ENCODE assay signal across 8 cellular contexts in the genomic region with DNA sequence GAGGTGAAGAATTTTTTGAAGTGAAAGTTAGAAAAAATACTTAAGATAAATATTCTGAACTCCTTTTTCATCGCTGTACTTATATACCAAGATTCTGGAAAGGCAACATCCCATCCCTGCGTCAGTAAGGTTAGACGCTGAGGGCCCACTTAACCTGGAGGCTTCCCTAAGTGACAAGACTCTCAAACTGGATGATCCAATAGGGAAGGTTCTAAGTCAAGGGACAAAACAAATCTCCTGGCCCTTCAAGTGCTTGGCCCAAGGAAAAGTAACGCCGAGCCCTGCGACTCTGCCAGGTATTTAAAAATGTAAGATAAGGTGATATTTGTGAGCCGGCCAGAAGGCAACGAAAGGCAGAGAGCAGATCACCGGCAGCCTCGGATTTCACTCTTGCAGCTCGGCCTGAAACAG. TPM values are rescaled to one million over a fixed set of nuclear protein-coding genes. Genes with fewer than 3 reads are reported as not detected.
DNase-seq lines count a peak whose midpoint lies in the region; ATAC-seq, FAIRE-seq and TF ChIP-seq lines count a peak whose summit lies in the region.

No MANE protein-coding gene starts in this region.

- no peak for ATAC-seq in activated naive CD8-positive, alpha-beta T cell treated with anti-CD3 and anti-CD28 coated beads, Interleukin-2, amount 50 U/mL, for 24 hours
- ATAC-seq in GM19455 (IDR thresholded peaks at IDR 0.05; ENCODE audit: unreplicated experiment) (no peak), HG02840 (IDR thresholded peaks at IDR 0.05; ENCODE audit: low FRiP score, unreplicated experiment) (no peak)

- no peaks in the 10 kb centered on the region for H3K36me3 ChIP-seq in kidney (ENCODE audit: control insufficient read depth in 1 of 2, insufficient read depth in 2 of 2, low read length in 2 of 2)
- no peaks in the 10 kb centered on the region for H3K36me3 ChIP-seq in thyroid gland

- 13% methylated on average over 11 of the region's 11 CpGs for WGBS in thyroid gland, 2 donors

- H3K27me3 ChIP-seq in thyroid gland, result no peaks in the 10 kb centered on the region

- H3K4me1 ChIP-seq in kidney (ENCODE audit: control insufficient read depth in 1 of 2, insufficient read depth in 1 of 2, low read depth in 1 of 2, low read length in 2 of 2), result peaks cover 0 to 3% of the 10 kb centered on the region in 2 donors
- H3K4me1 ChIP-seq in thyroid gland, result peaks cover 4 to 15% of the 10 kb centered on the region in 2 donors

- H3K27me3 Mint-ChIP-seq in activated CD4-positive, alpha-beta T cell treated with anti-CD3 and anti-CD28 coated beads, Interleukin-2, amount 10 ng/mL, durations not matched to agents 24 days and 14 days, result peaks cover 7% of the 10 kb centered on the region
- peaks cover 5% of the 10 kb centered on the region for H3K27me3 Mint-ChIP-seq in activated naive CD8-positive, alpha-beta T cell treated with anti-CD3 and anti-CD28 coated beads, Interleukin-2, amount 50 U/mL, for 24 hours

- H3K9ac ChIP-seq in kidney (ENCODE audit: low read length in 2 of 2), result peak overlapping the region; percentile 8 to 42

- DNase-seq in activated CD4-positive, alpha-beta T cell treated with anti-CD3 and anti-CD28 coated beads, Interleukin-2, amount 10 ng/mL, durations not matched to agents 24 days and 14 days, result no peak
- DNase-seq in activated CD4-positive, alpha-beta T cell treated with anti-CD3 and anti-CD28 coated beads, Interleukin-2, amount 50 U/mL, for 4 hours, result no peak
- no peak for DNase-seq in activated naive CD8-positive, alpha-beta T cell treated with anti-CD3 and anti-CD28 coated beads, Interleukin-2, amount 50 U/mL, for 24 hours
- DNase-seq in kidney, result no peak
- no peak for DNase-seq in thyroid gland
- no peak for DNase-seq in hypothalamus (lab: John Stamatoyannopoulos, UW)

- intact Hi-C loops in activated CD4-positive, alpha-beta T cell treated with anti-CD3 and anti-CD28 coated beads, Interleukin-2, amount 10 ng/mL, durations not matched to agents 24 days and 14 days (cut with micrococcal nuclease), result loop anchor here (5.0 kb wide), 1 partner anchor 86 kb away; no protein-coding TSS in a partner anchor
- intact Hi-C loops in kidney (cut with DNase I), result no loop called here
- intact Hi-C loops in thyroid gland (cut with DNase I), result no loop called here

- TF ChIP-seq CTCF in kidney (IDR thresholded peaks at IDR 0.05; ENCODE audit: borderline replicate concordance, extremely low read depth, insufficient read depth) (no peak), thyroid gland (IDR thresholded peaks at IDR 0.05) (no peak)

- peak in 1 of 2 donors; percentile 14 for TF ChIP-seq POLR2A in thyroid gland (IDR thresholded peaks at IDR 0.05)

- H3K4me1 Mint-ChIP-seq in activated CD4-positive, alpha-beta T cell treated with anti-CD3 and anti-CD28 coated beads, Interleukin-2, amount 10 ng/mL, durations not matched to agents 24 days and 14 days, result peaks cover 32% of the 10 kb centered on the region
- peaks cover 41% of the 10 kb centered on the region for H3K4me1 Mint-ChIP-seq in activated naive CD8-positive, alpha-beta T cell treated with anti-CD3 and anti-CD28 coated beads, Interleukin-2, amount 50 U/mL, for 24 hours

- peak overlapping the region; percentile 87 for H3K4me3 Mint-ChIP-seq in activated CD4-positive, alpha-beta T cell treated with anti-CD3 and anti-CD28 coated beads, Interleukin-2, amount 10 ng/mL, durations not matched to agents 24 days and 14 days
- peak overlapping the region; percentile 90 for H3K4me3 Mint-ChIP-seq in activated naive CD8-positive, alpha-beta T cell treated with anti-CD3 and anti-CD28 coated beads, Interleukin-2, amount 50 U/mL, for 24 hours

- peak overlapping the region; percentile 87 for H3K27ac Mint-ChIP-seq in activated CD4-positive, alpha-beta T cell treated with anti-CD3 and anti-CD28 coated beads, Interleukin-2, amount 10 ng/mL, durations not matched to agents 24 days and 14 days
- peak overlapping the region; percentile 86 for H3K27ac Mint-ChIP-seq in activated naive CD8-positive, alpha-beta T cell treated with anti-CD3 and anti-CD28 coated beads, Interleukin-2, amount 50 U/mL, for 24 hours

- H3K27ac ChIP-seq in kidney (ENCODE audit: low read depth in 2 of 2, low read length in 2 of 2) (peak overlapping the region in 1 of 2 donors; percentile 27), thyroid gland (peak overlapping the region; percentile 18 to 83 (median 72))

- no peaks in the 10 kb centered on the region for H3K9me3 Mint-ChIP-seq in activated CD4-positive, alpha-beta T cell treated with anti-CD3 and anti-CD28 coated beads, Interleukin-2, amount 10 ng/mL, durations not matched to agents 24 days and 14 days
- no peaks in the 10 kb centered on the region for H3K9me3 Mint-ChIP-seq in activated naive CD8-positive, alpha-beta T cell treated with anti-CD3 and anti-CD28 coated beads, Interleukin-2, amount 50 U/mL, for 24 hours

- peaks cover 13% of the 10 kb centered on the region for H3K36me3 Mint-ChIP-seq in activated CD4-positive, alpha-beta T cell treated with anti-CD3 and anti-CD28 coated beads, Interleukin-2, amount 10 ng/mL, durations not matched to agents 24 days and 14 days (ENCODE audit: low read depth)
- H3K36me3 Mint-ChIP-seq in activated naive CD8-positive, alpha-beta T cell treated with anti-CD3 and anti-CD28 coated beads, Interleukin-2, amount 50 U/mL, for 24 hours (ENCODE audit: low read depth), result peaks cover 7% of the 10 kb centered on the region

- H3K9me3 ChIP-seq in kidney (ENCODE audit: control insufficient read depth in 1 of 2, low read length in 2 of 2) (no peaks in the 10 kb centered on the region), thyroid gland (no peaks in the 10 kb centered on the region)

- H3K4me3 ChIP-seq in kidney (ENCODE audit: low read length in 2 of 2) (peak overlapping the region; percentile 63 to 64), thyroid gland (replicated peaks in 1 of 3) (peak overlapping the region; percentile 59 to 66 (median 64))

- no peak for FAIRE-seq in kidney (lab: Jason Lieb, UNC)

RNA-seq across cellular contexts. Expression of gene STK39, which starts 1.3 kb away (rescaled TPM):
- 40.3 and 40.9 TPM in 2 replicates for total RNA-seq in activated CD4-positive, alpha-beta T cell treated with anti-CD3 and anti-CD28 coated beads, Interleukin-2, amount 10 ng/mL, durations not matched to agents 24 days and 14 days
- total RNA-seq in kidney (27.1 TPM), thyroid gland (1 to 10 TPM; 6.4 to 9.0 (median 6.7) TPM)
- 15.9 TPM for polyA plus RNA-seq in kidney (ENCODE audit: insufficient read depth, low read depth, low replicate concordance)
